8 cellular contexts compared by ENCODE assay signal in the genomic region with DNA sequence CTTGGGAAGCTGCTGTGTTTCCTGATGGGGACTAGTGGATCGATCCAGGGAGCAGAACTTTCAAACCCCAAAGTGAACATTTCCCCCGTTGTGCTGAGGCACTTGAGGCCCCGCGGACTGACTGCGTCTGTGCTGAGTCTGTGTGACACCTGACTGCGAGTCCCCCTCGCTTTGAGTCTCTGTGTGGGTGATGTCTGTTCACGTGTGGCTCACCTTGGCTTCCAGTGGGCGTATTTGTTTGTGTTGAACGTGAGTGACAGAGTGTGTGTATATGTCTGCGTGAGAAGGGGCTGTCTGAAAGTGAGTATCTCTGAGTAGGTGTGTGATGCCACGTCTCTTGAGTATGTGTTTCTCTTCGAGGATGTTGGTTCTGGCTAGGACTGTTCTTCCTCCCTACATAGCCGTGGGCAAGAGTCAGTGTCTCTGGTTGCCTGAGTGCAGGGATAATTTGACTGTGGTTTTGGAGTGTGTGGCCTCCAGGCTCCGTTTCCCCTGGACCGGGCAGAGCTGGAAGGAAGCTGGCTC. TPM values are rescaled to one million over a fixed set of nuclear protein-coding genes. Genes with fewer than 3 reads are reported as not detected.
DNase-seq lines count a peak whose midpoint lies in the region; ATAC-seq, FAIRE-seq and TF ChIP-seq lines count a peak whose summit lies in the region.

No MANE protein-coding gene starts in this region.

- H3K4me3 ChIP-seq in hepatocyte, result no peak overlapping the region
- H3K4me3 ChIP-seq in small intestine (ENCODE audit: low read depth in 1 of 2, low read length in 2 of 2), result no peak overlapping the region

- H2AFZ ChIP-seq in hepatocyte, result peak overlapping the region; percentile 79

- FAIRE-seq in small intestine (lab: Jason Lieb, UNC), result no peak

- H3K9me3 ChIP-seq in hepatocyte (ENCODE audit: low read depth) (no peaks in the 10 kb centered on the region), small intestine (ENCODE audit: control insufficient read depth, low read depth) (no peaks in the 10 kb centered on the region)

- 6% methylated on average over 16 of the region's 16 CpGs for WGBS in hepatocyte (ENCODE audit: low lambda C conversion rate, missing lambda C conversion rate)
- WGBS in small intestine, 3 donors, result 25 to 45% (median 35%) methylated on average over 16 of the region's 16 CpGs

- intact Hi-C loops in CD14-positive monocyte (cut with micrococcal nuclease), result no loop called here
- intact Hi-C loops in activated T-helper 1 cell treated with anti-CD3 and anti-CD28 coated beads, Interleukin-12 subunit alpha, Interleukin-12 subunit beta, Interleukin-2, Interleukin-4 antibody, amounts not matched to agents 30 ng/mL and 10 ng/mL and 1 ng/mL, durations not matched to agents 14 hours and 24 hours and 36 hours (cut with micrococcal nuclease), result loop anchor here (1.0 to 5.0 kb wide), 3 partner anchors 70 to 148 kb away; a partner anchor contains a TSS

- no peaks in the 10 kb centered on the region for H4K20me1 ChIP-seq in hepatocyte (ENCODE audit: insufficient read depth, poor library complexity, severe bottlenecking)

- H3K9me3 Mint-ChIP-seq in CD14-positive monocyte, result peaks cover 0 to 14% (median 1%) of the 10 kb centered on the region in 7 donors
- H3K9me3 Mint-ChIP-seq in activated T-helper 1 cell treated with anti-CD3 and anti-CD28 coated beads, Interleukin-12 subunit alpha, Interleukin-12 subunit beta, Interleukin-2, Interleukin-4 antibody, amounts not matched to agents 30 ng/mL and 10 ng/mL and 1 ng/mL, durations not matched to agents 14 hours and 24 hours and 36 hours, result no peaks in the 10 kb centered on the region

- peak overlapping the region in 1 of 7 donors; percentile 12 for H3K27ac Mint-ChIP-seq in CD14-positive monocyte
- peak overlapping the region; percentile 15 for H3K27ac Mint-ChIP-seq in activated T-helper 1 cell treated with anti-CD3 and anti-CD28 coated beads, Interleukin-12 subunit alpha, Interleukin-12 subunit beta, Interleukin-2, Interleukin-4 antibody, amounts not matched to agents 30 ng/mL and 10 ng/mL and 1 ng/mL, durations not matched to agents 14 hours and 24 hours and 36 hours

- H3K27me3 ChIP-seq in hepatocyte, result no peaks in the 10 kb centered on the region
- H3K27me3 ChIP-seq in small intestine (ENCODE audit: control insufficient read depth in 2 of 2, insufficient read depth in 2 of 2, low read length in 2 of 2), result peaks cover 0 to 3% of the 10 kb centered on the region in 2 donors

- H3K27me3 Mint-ChIP-seq in CD14-positive monocyte (ENCODE audit: low read depth in 3 of 3), result peaks cover 49 to 87% (median 64%) of the 10 kb centered on the region in 3 donors
- H3K27me3 Mint-ChIP-seq in activated T-helper 1 cell treated with anti-CD3 and anti-CD28 coated beads, Interleukin-12 subunit alpha, Interleukin-12 subunit beta, Interleukin-2, Interleukin-4 antibody, amounts not matched to agents 30 ng/mL and 10 ng/mL and 1 ng/mL, durations not matched to agents 14 hours and 24 hours and 36 hours (ENCODE audit: insufficient read depth), result peaks cover 63% of the 10 kb centered on the region

- H3K4me1 ChIP-seq in hepatocyte (ENCODE audit: insufficient read depth) (peaks cover 22% of the 10 kb centered on the region), small intestine (ENCODE audit: control insufficient read depth in 2 of 2, insufficient read depth in 1 of 2, low read depth in 1 of 2, low read length in 1 of 2) (peaks cover 2 to 11% of the 10 kb centered on the region in 2 donors)

- H3K79me2 ChIP-seq in hepatocyte, result peaks cover 6% of the 10 kb centered on the region

- no peaks in the 10 kb centered on the region for H3K9me2 ChIP-seq in hepatocyte (replicated peaks; ENCODE audit: insufficient read depth)

- H3K4me1 Mint-ChIP-seq in CD14-positive monocyte, result peaks cover 14% of the 10 kb centered on the region
- peaks cover 18% of the 10 kb centered on the region for H3K4me1 Mint-ChIP-seq in activated T-helper 1 cell treated with anti-CD3 and anti-CD28 coated beads, Interleukin-12 subunit alpha, Interleukin-12 subunit beta, Interleukin-2, Interleukin-4 antibody, amounts not matched to agents 30 ng/mL and 10 ng/mL and 1 ng/mL, durations not matched to agents 14 hours and 24 hours and 36 hours (ENCODE audit: low read depth)

- H3K27ac ChIP-seq in hepatocyte (peak overlapping the region; percentile 89), small intestine (ENCODE audit: low read depth in 1 of 2, low read length in 1 of 2) (peak overlapping the region in 1 of 2 donors; percentile 83)

- H3K4me2 ChIP-seq in hepatocyte, result peak overlapping the region; percentile 97

- peak overlapping the region; percentile 59 to 83 for H3K4me3 Mint-ChIP-seq in CD14-positive monocyte
- peak overlapping the region; percentile 74 for H3K4me3 Mint-ChIP-seq in activated T-helper 1 cell treated with anti-CD3 and anti-CD28 coated beads, Interleukin-12 subunit alpha, Interleukin-12 subunit beta, Interleukin-2, Interleukin-4 antibody, amounts not matched to agents 30 ng/mL and 10 ng/mL and 1 ng/mL, durations not matched to agents 14 hours and 24 hours and 36 hours

- ATAC-seq in HG02840 (IDR thresholded peaks at IDR 0.05; ENCODE audit: low FRiP score, unreplicated experiment), result no peak

- H3K36me3 Mint-ChIP-seq in CD14-positive monocyte, result peaks cover 0 to 4% of the 10 kb centered on the region in 2 donors
- peaks cover 1% of the 10 kb centered on the region for H3K36me3 Mint-ChIP-seq in activated T-helper 1 cell treated with anti-CD3 and anti-CD28 coated beads, Interleukin-12 subunit alpha, Interleukin-12 subunit beta, Interleukin-2, Interleukin-4 antibody, amounts not matched to agents 30 ng/mL and 10 ng/mL and 1 ng/mL, durations not matched to agents 14 hours and 24 hours and 36 hours (ENCODE audit: low read depth)

- no peak for DNase-seq in CD14-positive monocyte (ENCODE audit: low spot score)
- DNase-seq in HK-2 (ENCODE audit: unreplicated experiment), result peak; percentile 39
- DNase-seq in activated T-helper 1 cell treated with anti-CD3 and anti-CD28 coated beads, Interleukin-12 subunit alpha, Interleukin-12 subunit beta, Interleukin-2, Interleukin-4 antibody, amounts not matched to agents 30 ng/mL and 10 ng/mL and 1 ng/mL, durations not matched to agents 14 hours and 24 hours and 36 hours (ENCODE audit: low spot score), result no peak
- peak; percentile 42 for DNase-seq in hepatocyte (ENCODE audit: low spot score)
- DNase-seq in stimulated activated CD4-positive, alpha-beta T cell treated with anti-CD3 and anti-CD28 coated beads, Interleukin-1b, Interleukin-23, amount 100 ng/mL, for 48 hours, result peak; percentile 32
- no peak for DNase-seq in NCI-H2171 (lab: John Stamatoyannopoulos, UW)
- no peak for DNase-seq in small intestine

- TF ChIP-seq CTCF in CD14-positive monocyte (IDR thresholded peaks at IDR 0.05) (no peak), hepatocyte (IDR thresholded peaks at IDR 0.05; ENCODE audit: poor library complexity) (no peak)

- H3K36me3 ChIP-seq in hepatocyte (replicated peaks; ENCODE audit: insufficient read depth, low read depth) (no peaks in the 10 kb centered on the region), small intestine (ENCODE audit: control insufficient read depth in 2 of 2, insufficient read depth in 2 of 2, low read length in 2 of 2) (no peaks in the 10 kb centered on the region)

RNA-seq across cellular contexts. Expression of a gene that starts 1.3 kb away (rescaled TPM):
- polyA plus RNA-seq in CD14-positive monocyte (not detected), hepatocyte (12.0 and 12.7 TPM in 2 replicates), small intestine (10 to 100 TPM in 2 of 3 donors, 1 to 10 TPM in 1; 8.9 to 18.7 (median 11.6) TPM)
- 11.5 and 12.1 TPM in 2 replicates for total RNA-seq in activated T-helper 1 cell treated with anti-CD3 and anti-CD28 coated beads, Interleukin-12 subunit alpha, Interleukin-12 subunit beta, Interleukin-2, Interleukin-4 antibody, amounts not matched to agents 30 ng/mL and 10 ng/mL and 1 ng/mL, durations not matched to agents 14 hours and 24 hours and 36 hours
- total RNA-seq in hepatocyte, result 5.5 and 8.3 TPM in 2 replicates

Comparison
In these comparisons a context has a peak if more than half of its experiments do, and no peak if none do; other contexts are left out.
1. DNase-seq: peak in HK-2 (single experiment), hepatocyte (single experiment) and stimulated activated CD4-positive, alpha-beta T cell treated with anti-CD3 and anti-CD28 coated beads, Interleukin-1b, Interleukin-23, amount 100 ng/mL, for 48 hours (single experiment); none in CD14-positive monocyte (single experiment), activated T-helper 1 cell treated with anti-CD3 and anti-CD28 coated beads, Interleukin-12 subunit alpha, Interleukin-12 subunit beta, Interleukin-2, Interleukin-4 antibody, amounts not matched to agents 30 ng/mL and 10 ng/mL and 1 ng/mL, durations not matched to agents 14 hours and 24 hours and 36 hours (single experiment), NCI-H2171 (single experiment) and small intestine (single experiment).
2. RNA of a gene that starts 1.3 kb away (polyA plus RNA-seq): 12.0 to 12.7 TPM in hepatocyte and 8.9 to 18.7 TPM in small intestine; not detected in CD14-positive monocyte; every median in the first group is over 4 times any median in the second.